Comparison of ENCODE assay signal across 23 cellular contexts in genomic region chr20:23585449-23585807, GRCh38. TPM values are rescaled to one million over a fixed set of nuclear protein-coding genes. Genes with fewer than 3 reads are reported as not detected.
DNase-seq lines count a peak whose midpoint lies in the region; ATAC-seq, FAIRE-seq and TF ChIP-seq lines count a peak whose summit lies in the region.
"Had no signal": no experiment of that assay in that cellular context is flagged by ENCODE, and none has a peak within 500 bp of the region (broad histone marks: within the 10 kb centered on the region; RNA-seq: fewer than 3 reads in every experiment).

No MANE protein-coding gene starts in this region.

- TF ChIP-seq POLR2A in H1 (IDR thresholded peaks at IDR 0.05; ENCODE audit: control extremely low read depth in 1 of 2, low read depth in 2 of 2, low read length in 2 of 2) = no peak

- TF ChIP-seq CTCF in H1 (IDR thresholded peaks at IDR 0.05; ENCODE audit: control extremely low read depth in 1 of 3, insufficient read depth in 1 of 3, low read depth in 1 of 3, low read length in 3 of 3) = no peak
- TF ChIP-seq CTCF in WTC11 (IDR thresholded peaks at IDR 0.05) = no peak

- peaks cover 0 to 9% of the 10 kb centered on the region in 2 experiments; a peak in 1 of 4 replicates for H3K9me3 ChIP-seq in H1 (ENCODE audit: insufficient read depth in 2 of 2, low read depth in 1 of 2, low read length in 1 of 2)
- H3K9me3 ChIP-seq: BLaER1 treated with 17β-estradiol and CSF1 and Interleukin-3, amounts not matched to agents 10 nM and 100 nM; MG63 had no signal

- H2BK120ac ChIP-seq in H1 (replicated peaks; ENCODE audit: low read depth, low read length) = no peak overlapping the region

- ATAC-seq in stimulated activated memory B cell treated with anti-CD40 and anti-IgM and Interleukin-4, amounts not matched to agents 10 μg/mL and 1 μg/mL and 100 μg/mL, for 72 hours = peak; percentile 47
- ATAC-seq in GM19023 (IDR thresholded peaks at IDR 0.05; ENCODE audit: unreplicated experiment) = no peak
- no peak for ATAC-seq in WTC11
- ATAC-seq in HG02840 (IDR thresholded peaks at IDR 0.05; ENCODE audit: low FRiP score, unreplicated experiment) = no peak
- ATAC-seq: A549 had no signal

- peak overlapping the region; percentile 66; the same call in 1 of the 2 replicates for H2BK20ac ChIP-seq in H1 (ENCODE audit: low read length)

- no peak overlapping the region for H4K8ac ChIP-seq in H1 (ENCODE audit: extremely low read depth, insufficient read depth, low read length)

- H4K20me1 ChIP-seq in H1 (replicated peaks in 1 of 2; ENCODE audit: control insufficient read depth in 1 of 2, insufficient read depth in 2 of 2, low read length in 2 of 2) = no peaks in the 10 kb centered on the region
- H4K20me1 ChIP-seq: BLaER1 treated with 17β-estradiol and CSF1 and Interleukin-3, amounts not matched to agents 10 nM and 100 nM had no signal

- no peak overlapping the region for H3K14ac ChIP-seq in H1 (ENCODE audit: insufficient read length)

- H3K4me2 ChIP-seq in H1 (ENCODE audit: insufficient read depth in 1 of 2, low read depth in 2 of 2, low read length in 2 of 2) = no peak overlapping the region
- H3K4me2 ChIP-seq: A549; BLaER1 treated with 17β-estradiol and CSF1 and Interleukin-3, amounts not matched to agents 10 nM and 100 nM had no signal

- H3K4me3 Mint-ChIP-seq in stimulated activated memory B cell treated with anti-CD40 and anti-IgM and Interleukin-4, amounts not matched to agents 10 μg/mL and 1 μg/mL and 100 μg/mL, for 72 hours = no peak overlapping the region
- no peak overlapping the region for H3K4me3 Mint-ChIP-seq in WTC11
- H3K4me3 Mint-ChIP-seq: CD4-positive, alpha-beta T cell; H9 had no signal

- DNase-seq in SW480 (ENCODE audit: low spot score) = peak; percentile 60
- peak in 1 of 2 experiments; percentile 34 for DNase-seq in H1 (ENCODE audit: low read depth in 1 of 2, low spot score in 2 of 2)
- DNase-seq in islet precursor cell = peak; percentile 34
- DNase-seq in WTC11 (ENCODE audit: low spot score) = no peak
- DNase-seq: AML-193; CD4-positive, alpha-beta T cell; GM23248; IMR-90; KG1; MG63; NCI-H2029; NCI-H446 treated with DMSO at 0.1 percent for 48 hours; NCI-H526; NCI-H82; RPMI8226; SHP77 had no signal

- 0 out of 2 replicates have a peak overlapping the region, but pooled peaks have one; percentile 75 for H2BK15ac ChIP-seq in H1 (ENCODE audit: low read length)

- no peak overlapping the region for H3K9ac ChIP-seq in H1 (replicated peaks in 1 of 4; ENCODE audit: extremely low read depth in 1 of 4, low read depth in 3 of 4, low read length in 3 of 4)
- H3K9ac ChIP-seq: BLaER1 treated with 17β-estradiol and CSF1 and Interleukin-3, amounts not matched to agents 10 nM and 100 nM; GM23248 had no signal

- no peak overlapping the region for H3K23ac ChIP-seq in H1 (ENCODE audit: insufficient read length)

- no peak for TF ChIP-seq RAD21 in H1 (IDR thresholded peaks at IDR 0.05 in 1 of 2, conservative IDR thresholded peaks at IDR 0.05 in 1 of 2; ENCODE audit: low read depth in 2 of 2, low read length in 2 of 2)

- H3K4ac ChIP-seq in H1 (replicated peaks; ENCODE audit: insufficient read length, low read depth, low read length) = no peak overlapping the region

- H4K5ac ChIP-seq in H1 (ENCODE audit: insufficient read length, low read depth, low read length) = no peak overlapping the region

- no peak overlapping the region for H3K4me3 ChIP-seq in H1 (ENCODE audit: extremely low read depth in 1 of 4, insufficient read depth in 2 of 4, low read depth in 3 of 4, low read length in 4 of 4)
- H3K4me3 ChIP-seq: A549; BLaER1 treated with 17β-estradiol and CSF1 and Interleukin-3, amounts not matched to agents 10 nM and 100 nM; GM23248; MG63 had no signal

- H3K27ac Mint-ChIP-seq in stimulated activated memory B cell treated with anti-CD40 and anti-IgM and Interleukin-4, amounts not matched to agents 10 μg/mL and 1 μg/mL and 100 μg/mL, for 72 hours = no peak overlapping the region
- H3K27ac Mint-ChIP-seq in WTC11 = no peak overlapping the region
- H3K27ac Mint-ChIP-seq: CD4-positive, alpha-beta T cell; H9 had no signal

- FAIRE-seq in H1 (lab: Jason Lieb, UNC) = no peak
- FAIRE-seq: A549, D721Med had no signal

- H2AK5ac ChIP-seq in H1 (ENCODE audit: low read depth, low read length) = no peak overlapping the region; the same call in 1 of the 2 replicates

- H3K36me3 Mint-ChIP-seq in stimulated activated memory B cell treated with anti-CD40 and anti-IgM and Interleukin-4, amounts not matched to agents 10 μg/mL and 1 μg/mL and 100 μg/mL, for 72 hours = no peaks in the 10 kb centered on the region
- peaks cover 13% of the 10 kb centered on the region; the same call in 1 of the 2 replicates for H3K36me3 Mint-ChIP-seq in WTC11

- no peaks in the 10 kb centered on the region for H3K79me2 ChIP-seq in H1 (ENCODE audit: control insufficient read depth in 1 of 2, insufficient read depth in 2 of 2, low read length in 2 of 2)

- CTCF ChIA-PET in H1 (lab: Charles Lee; ENCODE audit: partially characterized antibody) (interaction anchor here (0.7 to 6.3 kb wide), 10 partner anchors 10 to 142 kb away, joined by 3 to 99 read pairs (median 4); partner anchors contain the start of gene CST11), WTC11 (lab: Charles Lee) (interaction anchor here (0.6 to 4.8 kb wide), 8 partner anchors 13 to 142 kb away, joined by 3 to 38 read pairs (median 4); no protein-coding TSS in a partner anchor)

- H3K79me1 ChIP-seq in H1 (ENCODE audit: low read depth, low read length) = no peaks in the 10 kb centered on the region

- H3K9me3 Mint-ChIP-seq in stimulated activated memory B cell treated with anti-CD40 and anti-IgM and Interleukin-4, amounts not matched to agents 10 μg/mL and 1 μg/mL and 100 μg/mL, for 72 hours = no peaks in the 10 kb centered on the region
- H3K9me3 Mint-ChIP-seq in WTC11 = peaks cover 19% of the 10 kb centered on the region
- H3K9me3 Mint-ChIP-seq: CD4-positive, alpha-beta T cell had no signal

- no peaks in the 10 kb centered on the region for H3K36me3 ChIP-seq in H1 (ENCODE audit: control insufficient read depth in 2 of 4, insufficient read depth in 4 of 4, low read length in 3 of 4)
- H3K36me3 ChIP-seq: BLaER1 treated with 17β-estradiol and CSF1 and Interleukin-3, amounts not matched to agents 10 nM and 100 nM; MG63 had no signal

- no peak for TF ChIP-seq EP300 in H1 (IDR thresholded peaks at IDR 0.05; ENCODE audit: borderline replicate concordance in 1 of 2, low read depth in 2 of 2, low read length in 2 of 2)

- no peaks in the 10 kb centered on the region; a peak in 1 of 7 replicates for H3K27me3 ChIP-seq in H1 (replicated peaks in 1 of 4; ENCODE audit: control insufficient read depth in 3 of 4, extremely low read depth in 1 of 4, insufficient read depth in 3 of 4, low read length in 3 of 4)
- H3K27me3 ChIP-seq: BLaER1 treated with 17β-estradiol and CSF1 and Interleukin-3, amounts not matched to agents 10 nM and 100 nM; MG63 had no signal

- POLR2A ChIA-PET in H1 (lab: Charles Lee; ENCODE audit: partially characterized antibody) = interaction anchor here (0.9 to 1.2 kb wide), 4 partner anchors 18 to 235 kb away, joined by 3 to 4 read pairs (median 4); partner anchors contain the start of gene NXT1
- POLR2A ChIA-PET in WTC11 (lab: Charles Lee) = no interaction called here

- H2BK5ac ChIP-seq in H1 (ENCODE audit: low read depth, low read length) = no peak overlapping the region

- peaks cover 0 to 2% (median 0%) of the 10 kb centered on the region in 4 experiments; a peak in 1 of 7 replicates for H3K4me1 ChIP-seq in H1 (replicated peaks in 1 of 4; ENCODE audit: control insufficient read depth in 3 of 4, insufficient read depth in 4 of 4, low read length in 3 of 4)

- H3K4me1 Mint-ChIP-seq in stimulated activated memory B cell treated with anti-CD40 and anti-IgM and Interleukin-4, amounts not matched to agents 10 μg/mL and 1 μg/mL and 100 μg/mL, for 72 hours = no peaks in the 10 kb centered on the region
- peaks cover 28% of the 10 kb centered on the region for H3K4me1 Mint-ChIP-seq in WTC11

- no peak overlapping the region for H3K56ac ChIP-seq in H1 (replicated peaks; ENCODE audit: insufficient read length, low read depth, low read length)

- no peaks in the 10 kb centered on the region for H3K23me2 ChIP-seq in H1 (ENCODE audit: low read depth, low read length)

- no peak overlapping the region for H4K91ac ChIP-seq in H1 (replicated peaks; ENCODE audit: insufficient read length, low read length)

- peak overlapping the region; percentile 80; the same call in 1 of the 2 replicates for H2BK12ac ChIP-seq in H1 (ENCODE audit: low read depth, low read length)

- no peak overlapping the region for H2AFZ ChIP-seq in H1 (ENCODE audit: low read length)
- H2AFZ ChIP-seq: GM23248 had no signal

- H3K27ac ChIP-seq in H1 (ENCODE audit: low read depth, low read length) = no peak overlapping the region
- H3K27ac ChIP-seq: A549; BLaER1 treated with 17β-estradiol and CSF1 and Interleukin-3, amounts not matched to agents 10 nM and 100 nM; GM23248 had no signal

- H3K27me3 Mint-ChIP-seq in stimulated activated memory B cell treated with anti-CD40 and anti-IgM and Interleukin-4, amounts not matched to agents 10 μg/mL and 1 μg/mL and 100 μg/mL, for 72 hours = peaks cover 29% of the 10 kb centered on the region
- H3K27me3 Mint-ChIP-seq in WTC11 (ENCODE audit: low read depth) = peaks cover 35% of the 10 kb centered on the region

- H3K18ac ChIP-seq in H1 (ENCODE audit: extremely low read depth, low read length) = no peak overlapping the region

- 86% methylated on average over 5 of the region's 5 CpGs; no CpG with 5 or more reads in 1 of the 2 experiments for WGBS in H1 (ENCODE audit: extremely low coverage in 1 of 2, insufficient coverage in 1 of 2, insufficient read length in 1 of 2, insufficient replicate concordance in 2 of 2, low coverage in 1 of 2, low lambda C conversion rate in 2 of 2, missing lambda C conversion rate in 1 of 2), 2 experiments

RNA-seq across cellular contexts. Expression of gene CST9L, which starts 17.1 kb away (rescaled TPM):
- total RNA-seq in H1 (2021; fragmentation: NEBNext Ultra II Directional; extraction: Animal tissue kit (Norgen Biotek cat#: 25700)) = not detected in 2 replicates
- polyA plus RNA-seq in H1 (2011; rRNA removed) = not detected in 2 replicates
- not detected for polyA plus RNA-seq in H1 (2011; cell fraction: cytosol; rRNA removed)
- not detected for polyA plus RNA-seq in H1 (2011; cell fraction: nucleus; rRNA removed)
- polyA plus RNA-seq in H1 (2012, experiment 1 of 2) = not detected in 4 replicates
- polyA plus RNA-seq in H1 (2012, experiment 2 of 2) = not detected
- not detected for polyA plus RNA-seq in H1 (2013, experiment 1 of 2)
- not detected for polyA plus RNA-seq in H1 (2013, experiment 2 of 2)
- not detected in 2 replicates for polyA minus RNA-seq in H1 (2011; rRNA and poly(A)+ RNA removed)
- polyA minus RNA-seq in H1 (2011; cell fraction: cytosol; rRNA and poly(A)+ RNA removed) = not detected
- not detected for polyA minus RNA-seq in H1 (2011; cell fraction: nucleus; rRNA and poly(A)+ RNA removed)
- not detected in 3 replicates for total RNA-seq in WTC11 (2021)
- total RNA-seq: CD4-positive, alpha-beta T cell; GM23248; H9; IMR-90 had no signal
- polyA plus RNA-seq: A549, GM23248, IMR-90 had no signal

RNA-seq across cellular contexts. Expression of gene CST9, which starts 20.3 kb away (rescaled TPM):
- total RNA-seq in H1 (2021; fragmentation: NEBNext Ultra II Directional; extraction: Animal tissue kit (Norgen Biotek cat#: 25700)) = 0.19 TPM in 1 of 2 replicates, not detected in the other
- 0.05 and 0.08 TPM in 2 replicates for polyA plus RNA-seq in H1 (2011; rRNA removed)
- 0.09 TPM for polyA plus RNA-seq in H1 (2011; cell fraction: cytosol; rRNA removed)
- polyA plus RNA-seq in H1 (2011; cell fraction: nucleus; rRNA removed) = 0.13 TPM
- polyA plus RNA-seq in H1 (2012, experiment 1 of 2) = not detected in 4 replicates
- polyA plus RNA-seq in H1 (2012, experiment 2 of 2) = not detected
- not detected for polyA plus RNA-seq in H1 (2013, experiment 1 of 2)
- polyA plus RNA-seq in H1 (2013, experiment 2 of 2) = not detected
- 0.09 TPM in 1 of 2 replicates, not detected in the other for polyA minus RNA-seq in H1 (2011; rRNA and poly(A)+ RNA removed)
- not detected for polyA minus RNA-seq in H1 (2011; cell fraction: cytosol; rRNA and poly(A)+ RNA removed)
- not detected for polyA minus RNA-seq in H1 (2011; cell fraction: nucleus; rRNA and poly(A)+ RNA removed)
- total RNA-seq in WTC11 (2021) = not detected in 3 replicates
- total RNA-seq: CD4-positive, alpha-beta T cell; GM23248; H9; IMR-90 had no signal
- polyA plus RNA-seq: A549, GM23248, IMR-90 had no signal

RNA-seq across cellular contexts. Expression of gene CST3, which starts 52.3 kb away (rescaled TPM):
- total RNA-seq in H1 (2021; fragmentation: NEBNext Ultra II Directional; extraction: Animal tissue kit (Norgen Biotek cat#: 25700)) = 53.2 and 58.1 TPM in 2 replicates
- 184 and 185 TPM in 2 replicates for polyA plus RNA-seq in H1 (2011; rRNA removed)
- polyA plus RNA-seq in H1 (2011; cell fraction: cytosol; rRNA removed) = 84.3 TPM
- 66.5 TPM for polyA plus RNA-seq in H1 (2011; cell fraction: nucleus; rRNA removed)
- polyA plus RNA-seq in H1 (2012, experiment 1 of 2) = 61.6 to 108 TPM (median 99.6 TPM) in 4 replicates
- polyA plus RNA-seq in H1 (2012, experiment 2 of 2) = 128 TPM
- polyA plus RNA-seq in H1 (2013, experiment 1 of 2) = 68.4 TPM
- 77.9 TPM for polyA plus RNA-seq in H1 (2013, experiment 2 of 2)
- 35.0 and 38.7 TPM in 2 replicates for polyA minus RNA-seq in H1 (2011; rRNA and poly(A)+ RNA removed)
- 54.3 TPM for polyA minus RNA-seq in H1 (2011; cell fraction: cytosol; rRNA and poly(A)+ RNA removed)
- 21.1 TPM for polyA minus RNA-seq in H1 (2011; cell fraction: nucleus; rRNA and poly(A)+ RNA removed)
- 52.1 to 68.5 TPM (median 60.8 TPM) in 3 replicates for total RNA-seq in WTC11 (2021)
